1 cellular context compared by ENCODE assay signal in genomic region chr9:134138292-134138691, GRCh38.
TF ChIP-seq lines count a peak whose summit lies in the region.

No MANE protein-coding gene starts in this region.

TF ChIP-seq in neural cell, 6 proteins besides CTCF, POLR2A, EP300 and RAD21 (continued from another document):
- no peak for TF ChIP-seq REST (IDR thresholded peaks at IDR 0.05; ENCODE audit: borderline replicate concordance)
- TF ChIP-seq POLR2AphosphoS5 (IDR thresholded peaks at IDR 0.05), result no peak
- no peak for TF ChIP-seq TAF1 (IDR thresholded peaks at IDR 0.05; ENCODE audit: low read depth)
